ENCODE assay signal across 8 cellular contexts in the genomic region with DNA sequence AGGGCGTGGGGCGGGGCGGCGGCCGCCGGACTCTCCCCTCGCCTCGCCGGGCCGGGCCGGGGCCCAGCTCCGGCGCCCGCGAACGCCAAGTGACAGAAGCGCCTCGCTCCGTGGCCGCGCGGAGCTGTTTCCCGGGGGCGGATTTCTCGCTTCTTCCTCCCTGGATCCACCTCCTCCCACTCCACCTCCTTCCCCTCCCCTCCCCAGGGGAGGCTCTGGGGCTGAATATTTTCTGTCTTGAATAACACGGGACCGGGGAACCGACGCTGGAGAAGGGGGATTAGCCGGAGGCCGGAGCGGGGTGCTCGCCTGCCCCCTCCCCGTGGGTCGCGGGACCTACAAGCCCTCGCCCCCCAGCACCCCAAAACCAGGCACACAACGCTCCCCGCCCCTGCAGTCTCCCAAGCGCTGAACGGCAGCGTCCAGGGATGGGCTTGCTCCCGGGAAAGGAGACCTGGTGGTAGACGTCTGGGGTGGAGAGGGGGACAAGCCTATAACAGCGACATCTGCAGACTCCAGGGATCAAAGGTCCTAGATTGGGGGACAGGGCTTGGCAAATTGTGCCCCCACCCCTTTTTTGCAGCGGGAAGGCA. TPM values are rescaled to one million over a fixed set of nuclear protein-coding genes. Genes with fewer than 3 reads are reported as not detected.
DNase-seq lines count a peak whose midpoint lies in the region; ATAC-seq and TF ChIP-seq lines count a peak whose summit lies in the region.

A gene (minus strand): TSS at position 100 of the 593 bp plus-strand sequence. CDS start 1,988 bp downstream, outside the sequence.

- intact Hi-C loops in spleen (cut with DNase I; ENCODE audit: low total_unique reads), result loop anchor here (10.0 kb wide), 2 partner anchors 79 to 291 kb away; a partner anchor contains a TSS

- H3K4me3 ChIP-seq in choroid plexus epithelial cell (ENCODE audit: low read depth, low read length) (peak within 1 kb of the TSS; percentile 79), kidney epithelial cell (ENCODE audit: low read depth, low read length) (peak within 1 kb of the TSS; percentile 83), spleen (peak within 1 kb of the TSS; percentile 68 to 90 (median 78))

- peaks cover 16 to 52% (median 33%) of the 10 kb centered on the region in 6 donors for H3K4me1 ChIP-seq in spleen

- no peak for TF ChIP-seq POLR2A in spleen (IDR thresholded peaks at IDR 0.05)

- DNase-seq in ELR (ENCODE audit: low read depth) (peak; percentile 83), LoVo (ENCODE audit: low spot score) (peak; percentile 48), UCSD-AML1 (lab: John Stamatoyannopoulos, UW; ENCODE audit: unreplicated experiment) (peak; percentile 73), choroid plexus epithelial cell (ENCODE audit: low read depth) (peak; percentile 82), kidney epithelial cell (ENCODE audit: low read depth) (no peak), spleen (peak; percentile 89), HPDE6-E6E7 (ENCODE audit: extremely low spot score) (no peak)

- H3K27me3 ChIP-seq in kidney epithelial cell (ENCODE audit: control insufficient read depth, insufficient read depth, low read length) (no peaks in the 10 kb centered on the region), spleen (replicated peaks in 1 of 7) (no peaks in the 10 kb centered on the region)

- H3K36me3 ChIP-seq in kidney epithelial cell (ENCODE audit: control insufficient read depth, insufficient read depth, low read length) (no peaks in the 10 kb centered on the region), spleen (no peaks in the 10 kb centered on the region)

- 0 to 2% (median 1%) methylated on average over 20 to 46 of the region's 46 CpGs for WGBS in spleen, 5 donors

- peak; percentile 7 for TF ChIP-seq CTCF in choroid plexus epithelial cell (conservative IDR thresholded peaks at IDR 0.05; ENCODE audit: low read depth, low read length)
- no peak for TF ChIP-seq CTCF in kidney epithelial cell (IDR thresholded peaks at IDR 0.05; ENCODE audit: insufficient read depth, low read length, poor library complexity, severe bottlenecking)
- TF ChIP-seq CTCF in spleen (IDR thresholded peaks at IDR 0.05 in 8 of 11, conservative IDR thresholded peaks at IDR 0.05 in 3 of 11), result peak in 1 of 11 experiments; percentile 6

- H3K9me3 ChIP-seq in spleen, result no peaks in the 10 kb centered on the region

- H3K27ac ChIP-seq in spleen, result peak within 1 kb of the TSS; percentile 88 to 94 (median 90)

- peak; percentile 6 for ATAC-seq in GM21619 (IDR thresholded peaks at IDR 0.05; ENCODE audit: unreplicated experiment)

RNA-seq across cellular contexts. Expression of the gene that starts here (rescaled TPM):
- 71.8 and 73.0 TPM in 2 replicates for total RNA-seq in kidney epithelial cell
- total RNA-seq in spleen, result 10 to 100 TPM; 32.8 to 60.9 (median 47.5) TPM
- 1 to 10 TPM; 6.0 to 8.6 (median 7.6) TPM for polyA plus RNA-seq in spleen

Comparison
In these comparisons a context has a peak if more than half of its experiments do, and no peak if none do; other contexts are left out.
1. DNase-seq: peak in ELR (single experiment), LoVo (single experiment), UCSD-AML1 (single experiment), choroid plexus epithelial cell (single experiment) and spleen (single experiment); none in kidney epithelial cell (single experiment) and HPDE6-E6E7 (single experiment).
2. Peak in every context shown above with its lines, with median percentiles within 50 percentile points of each other: H3K4me3 ChIP-seq.